8 cellular contexts compared by ENCODE assay signal in the genomic region with DNA sequence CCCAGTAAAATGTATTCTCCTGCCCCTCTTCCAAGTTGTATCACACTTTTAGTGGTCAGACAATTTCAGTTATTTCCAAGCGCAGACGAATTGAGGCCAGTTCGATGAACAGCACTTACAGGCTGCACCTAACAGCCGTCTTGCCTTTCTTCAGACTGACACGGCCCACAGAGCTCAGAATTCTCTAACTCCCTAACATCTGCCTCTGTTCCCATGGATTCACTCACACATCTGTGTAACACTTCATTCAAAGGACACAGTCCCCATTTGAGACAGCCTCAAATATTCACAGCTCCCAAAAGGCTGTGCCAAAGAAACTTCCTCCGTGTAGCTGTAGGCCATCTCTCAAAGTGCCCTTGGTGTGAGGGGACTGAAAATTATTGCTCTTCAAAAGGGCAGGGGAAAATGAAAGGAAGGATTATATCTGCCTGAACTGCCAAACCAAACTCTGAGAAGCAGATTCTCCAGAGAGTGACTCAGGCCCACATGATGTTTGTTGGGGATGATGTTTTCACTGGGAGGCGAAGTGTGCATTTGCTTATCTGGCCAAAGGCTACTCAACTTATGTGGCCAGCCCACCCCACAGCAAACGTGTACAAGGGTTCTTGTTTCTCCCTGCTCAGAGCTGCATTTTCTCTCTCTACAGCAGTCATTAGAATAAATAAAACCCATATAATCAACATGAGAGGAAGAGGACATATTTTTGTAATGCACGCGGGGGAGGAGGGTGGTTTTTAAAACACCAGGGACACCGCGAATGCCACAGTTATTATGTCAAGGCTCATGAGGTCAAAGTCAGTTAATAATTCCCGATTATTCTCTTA.
DNase-seq lines count a peak whose midpoint lies in the region; ATAC-seq, FAIRE-seq and TF ChIP-seq lines count a peak whose summit lies in the region.

No MANE protein-coding gene starts in this region.

- H3K4me1 ChIP-seq in ascending aorta: peaks cover 27 to 72% of the 10 kb centered on the region in 2 donors
- H3K4me1 ChIP-seq in right cardiac atrium (ENCODE audit: control insufficient read depth, insufficient read depth, low read length): peaks cover 6% of the 10 kb centered on the region
- H3K4me1 ChIP-seq in sigmoid colon: peaks cover 0 to 100% (median 88%) of the 10 kb centered on the region in 4 donors

- H3K36me3 ChIP-seq in ascending aorta (no peaks in the 10 kb centered on the region), sigmoid colon (no peaks in the 10 kb centered on the region)

- FAIRE-seq in GM12891 (lab: Jason Lieb, UNC): no peak

- no peak for TF ChIP-seq POLR2A in sigmoid colon (IDR thresholded peaks at IDR 0.05)
- no peak for TF ChIP-seq POLR2A in GM12891 (IDR thresholded peaks at IDR 0.05; ENCODE audit: low read depth, low read length)

- peak overlapping the region; percentile 83 to 85 for H3K27ac ChIP-seq in ascending aorta
- peak overlapping the region; percentile 86 for H3K27ac ChIP-seq in right cardiac atrium (ENCODE audit: low read length)
- H3K27ac ChIP-seq in sigmoid colon: peak overlapping the region; percentile 79 to 95 (median 83)

- no peaks in the 10 kb centered on the region for H3K27me3 ChIP-seq in ascending aorta
- H3K27me3 ChIP-seq in right cardiac atrium (ENCODE audit: control insufficient read depth, insufficient read depth): no peaks in the 10 kb centered on the region
- peaks cover 0 to 28% (median 6%) of the 10 kb centered on the region in 3 donors for H3K27me3 ChIP-seq in sigmoid colon

- no peaks in the 10 kb centered on the region for H3K9me3 ChIP-seq in ascending aorta
- no peaks in the 10 kb centered on the region for H3K9me3 ChIP-seq in right cardiac atrium (ENCODE audit: control insufficient read depth, low read length)
- no peaks in the 10 kb centered on the region for H3K9me3 ChIP-seq in sigmoid colon

- TF ChIP-seq CTCF in ascending aorta (IDR thresholded peaks at IDR 0.05) (no peak), sigmoid colon (IDR thresholded peaks at IDR 0.05) (no peak)

- peak; percentile 63 to 65 for ATAC-seq in right cardiac atrium
- no peak for ATAC-seq in HG03439 (IDR thresholded peaks at IDR 0.05; ENCODE audit: unreplicated experiment)
- ATAC-seq in HG03521 (IDR thresholded peaks at IDR 0.05; ENCODE audit: unreplicated experiment): no peak

- intact Hi-C loops in ascending aorta (cut with DNase I) (loop anchor here (2.0 to 10.0 kb wide), 7 partner anchors 45 to 865 kb away; a partner anchor contains a TSS), right cardiac atrium (cut with DNase I) (loop anchor here (2.0 to 10.0 kb wide), 10 partner anchors 95 to 592 kb away; no protein-coding TSS in a partner anchor), sigmoid colon (cut with DNase I) (loop anchor here (5.0 to 10.0 kb wide), 2 partner anchors 392 to 725 kb away; a partner anchor contains a TSS)

- peak in 1 of 4 donors; percentile 10 for TF ChIP-seq EP300 in sigmoid colon (IDR thresholded peaks at IDR 0.05)

- 49% methylated on average over 13 of the region's 13 CpGs for WGBS in right cardiac atrium
- WGBS in sigmoid colon, 2 donors: 75 to 78% methylated on average over 13 of the region's 13 CpGs

- H3K4me3 ChIP-seq in ascending aorta (peak overlapping the region; percentile 6 to 12), right cardiac atrium (ENCODE audit: low read length) (no peak overlapping the region), sigmoid colon (no peak overlapping the region)

- peak; percentile 70 for DNase-seq in GM03348 (ENCODE audit: low spot score)
- no peak for DNase-seq in ascending aorta (ENCODE audit: low spot score in 2 of 2)
- peak; percentile 54 to 84 (median 62) for DNase-seq in right cardiac atrium
- DNase-seq in sigmoid colon: no peak
- no peak for DNase-seq in NCI-H526 (lab: John Stamatoyannopoulos, UW)
- no peak for DNase-seq in GM12891 (ENCODE audit: insufficient read length, low spot score)

TF ChIP-seq in GM12891, 5 proteins besides CTCF, POLR2A, EP300 and RAD21:
- no peak for TF ChIP-seq SPI1 (IDR thresholded peaks at IDR 0.05; ENCODE audit: low read depth, low read length)
- no peak for TF ChIP-seq POU2F2 (IDR thresholded peaks at IDR 0.05; ENCODE audit: low read depth, low read length)
- no peak for TF ChIP-seq POLR2AphosphoS5 (IDR thresholded peaks at IDR 0.05; ENCODE audit: low read depth, low read length)
- no peak for TF ChIP-seq TAF1 (IDR thresholded peaks at IDR 0.05; ENCODE audit: low read depth, low read length)
- no peak for TF ChIP-seq PAX5 (IDR thresholded peaks at IDR 0.05; ENCODE audit: insufficient read depth, low read length, severe bottlenecking)
TF ChIP-seq in GM12891: peak in this region for 0.

Comparison
In these comparisons a context has a peak if more than half of its experiments do, and no peak if none do; other contexts are left out.
1. DNase-seq: peak in GM03348 (single experiment) and right cardiac atrium (3 of 3); none in ascending aorta (0 of 2), sigmoid colon (single experiment), NCI-H526 (0 of 2) and GM12891 (single experiment).
2. H3K4me3 ChIP-seq: peak in ascending aorta (2 of 2); none in right cardiac atrium (single experiment) and sigmoid colon (0 of 4).
3. ATAC-seq: peak in right cardiac atrium (2 of 2); none in HG03439 (single experiment) and HG03521 (single experiment).
4. Peak in every context shown above with its lines, with median percentiles within 50 percentile points of each other: H3K27ac ChIP-seq.